1 cellular context compared by ENCODE assay signal in the genomic region with DNA sequence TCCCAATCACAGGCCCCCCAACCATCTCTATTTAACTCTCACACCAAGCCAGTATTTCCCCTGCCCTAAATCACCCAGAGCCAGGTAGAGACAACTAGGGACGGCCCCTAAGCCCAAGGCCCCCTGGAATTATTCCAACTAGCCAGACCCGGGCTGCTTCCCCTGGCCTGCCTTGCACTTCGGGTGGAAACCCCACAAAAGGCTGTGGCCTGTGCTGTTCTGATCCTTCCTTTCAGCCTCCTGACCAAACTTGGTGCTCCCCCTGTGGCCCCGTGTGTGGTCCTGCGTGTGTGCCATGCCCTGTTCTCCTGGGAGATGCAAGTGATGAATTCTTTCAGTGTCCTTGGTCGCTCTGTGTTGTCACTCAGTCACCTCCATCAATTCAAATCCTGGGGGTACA.
TF ChIP-seq lines count a peak whose summit lies in the region.

No MANE protein-coding gene starts in this region.

TF ChIP-seq in IMR-90, 13 proteins besides CTCF, POLR2A, EP300 and RAD21:
- TF ChIP-seq NFE2L2 (IDR thresholded peaks at IDR 0.05; ENCODE audit: low read depth, low read length) (no peak), CEBPB (IDR thresholded peaks at IDR 0.05; ENCODE audit: low read depth, low read length) (no peak), CHD1 (IDR thresholded peaks at IDR 0.05; ENCODE audit: low read depth, low read length) (no peak), MAZ (IDR thresholded peaks at IDR 0.05; ENCODE audit: borderline replicate concordance, low read depth, low read length) (no peak), MAFK (IDR thresholded peaks at IDR 0.05; ENCODE audit: low read depth, low read length) (no peak), BHLHE40 (IDR thresholded peaks at IDR 0.05; ENCODE audit: low read depth, low read length) (no peak), RFX5 (IDR thresholded peaks at IDR 0.05; ENCODE audit: low read depth, low read length) (no peak), MXI1 (IDR thresholded peaks at IDR 0.05; ENCODE audit: borderline replicate concordance, low read depth, low read length) (no peak), SMC3 (IDR thresholded peaks at IDR 0.05; ENCODE audit: low read depth, low read length) (no peak), FOS (IDR thresholded peaks at IDR 0.05; ENCODE audit: low read depth, low read length) (no peak), RCOR1 (IDR thresholded peaks at IDR 0.05; ENCODE audit: insufficient replicate concordance, low read length) (no peak)
- TF ChIP-seq, protein P1, sequence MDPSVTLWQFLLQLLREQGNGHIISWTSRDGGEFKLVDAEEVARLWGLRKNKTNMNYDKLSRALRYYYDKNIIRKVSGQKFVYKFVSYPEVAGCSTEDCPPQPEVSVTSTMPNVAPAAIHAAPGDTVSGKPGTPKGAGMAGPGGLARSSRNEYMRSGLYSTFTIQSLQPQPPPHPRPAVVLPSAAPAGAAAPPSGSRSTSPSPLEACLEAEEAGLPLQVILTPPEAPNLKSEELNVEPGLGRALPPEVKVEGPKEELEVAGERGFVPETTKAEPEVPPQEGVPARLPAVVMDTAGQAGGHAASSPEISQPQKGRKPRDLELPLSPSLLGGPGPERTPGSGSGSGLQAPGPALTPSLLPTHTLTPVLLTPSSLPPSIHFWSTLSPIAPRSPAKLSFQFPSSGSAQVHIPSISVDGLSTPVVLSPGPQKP (IDR thresholded peaks at IDR 0.05; ENCODE audit: borderline replicate concordance, low read depth, low read length) = no peak
- TF ChIP-seq, protein P2, sequence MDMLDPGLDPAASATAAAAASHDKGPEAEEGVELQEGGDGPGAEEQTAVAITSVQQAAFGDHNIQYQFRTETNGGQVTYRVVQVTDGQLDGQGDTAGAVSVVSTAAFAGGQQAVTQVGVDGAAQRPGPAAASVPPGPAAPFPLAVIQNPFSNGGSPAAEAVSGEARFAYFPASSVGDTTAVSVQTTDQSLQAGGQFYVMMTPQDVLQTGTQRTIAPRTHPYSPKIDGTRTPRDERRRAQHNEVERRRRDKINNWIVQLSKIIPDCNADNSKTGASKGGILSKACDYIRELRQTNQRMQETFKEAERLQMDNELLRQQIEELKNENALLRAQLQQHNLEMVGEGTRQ (IDR thresholded peaks at IDR 0.05; ENCODE audit: low read depth, low read length) = no peak
